In genomic region chr3:141478139-141478538, GRCh38 we compare ENCODE assay signal across 20 cellular contexts.
"Had no signal": no experiment of that assay in that cellular context is flagged by ENCODE, and none has a peak within 500 bp of the region (broad histone marks: within the 10 kb centered on the region; RNA-seq: fewer than 3 reads in every experiment).

No MANE protein-coding gene starts in this region.

- H3K4me3 Mint-ChIP-seq: naive thymus-derived CD4-positive, alpha-beta T cell; neural progenitor cell; stimulated activated effector memory CD8-positive, alpha-beta T cell treated with anti-CD3 and anti-CD28 coated beads, Interleukin-12 subunit alpha, Interleukin-12 subunit beta, amount 100 ng/mL, for 72 hours; stimulated activated naive CD8-positive, alpha-beta T cell treated with anti-CD3 and anti-CD28 coated beads, Interleukin-15, amount 100 ng/mL, for 72 hours had no signal

- H3K36me3 ChIP-seq: heart right ventricle, left ventricle myocardium inferior, lower lobe of right lung, neural progenitor cell, right lobe of liver had no signal

- H3K27ac Mint-ChIP-seq: neural progenitor cell; stimulated activated effector memory CD8-positive, alpha-beta T cell treated with anti-CD3 and anti-CD28 coated beads, Interleukin-12 subunit alpha, Interleukin-12 subunit beta, amount 100 ng/mL, for 72 hours had no signal

- H3K9me3 ChIP-seq: heart right ventricle, left ventricle myocardium inferior, lower lobe of right lung, psoas muscle, right lobe of liver had no signal

- H3K4me1 ChIP-seq: left ventricle myocardium inferior, lower lobe of right lung, neural progenitor cell, psoas muscle, right lobe of liver had no signal

- ATAC-seq: heart right ventricle; lower lobe of right lung; naive thymus-derived CD4-positive, alpha-beta T cell; psoas muscle; right lobe of liver; stimulated activated effector memory CD8-positive, alpha-beta T cell treated with anti-CD3 and anti-CD28 coated beads, Interleukin-12 subunit alpha, Interleukin-12 subunit beta, amount 100 ng/mL, for 72 hours; stimulated activated naive CD8-positive, alpha-beta T cell treated with anti-CD3 and anti-CD28 coated beads, Interleukin-15, amount 100 ng/mL, for 72 hours had no signal

- H3K36me3 Mint-ChIP-seq: neural progenitor cell had no signal

- H2AFZ ChIP-seq: neural progenitor cell had no signal

- H3K27ac ChIP-seq: coronary artery, heart right ventricle, left ventricle myocardium inferior, lower lobe of right lung, neural progenitor cell, psoas muscle, right lobe of liver had no signal

- H3K9me3 Mint-ChIP-seq: naive thymus-derived CD4-positive, alpha-beta T cell; neural progenitor cell; stimulated activated effector memory CD8-positive, alpha-beta T cell treated with anti-CD3 and anti-CD28 coated beads, Interleukin-12 subunit alpha, Interleukin-12 subunit beta, amount 100 ng/mL, for 72 hours had no signal

- H3K4me1 Mint-ChIP-seq: neural progenitor cell had no signal

- H3K4me2 ChIP-seq: neural progenitor cell had no signal

- H3K27me3 ChIP-seq: dorsolateral prefrontal cortex, neural progenitor cell, right lobe of liver had no signal

- DNase-seq: caudate nucleus; effector CD8-positive, alpha-beta T cell; heart right ventricle; kidney; left cardiac atrium; left ventricle myocardium inferior; lower lobe of right lung; mesendoderm; naive thymus-derived CD4-positive, alpha-beta T cell; psoas muscle; retina; right lobe of liver; stimulated activated CD4-positive, alpha-beta T cell treated with anti-CD3 and anti-CD28 coated beads, Interleukin-4, amount 100 ng/mL, for 1 hour; stimulated activated CD8-positive, alpha-beta memory T cell treated with anti-CD3 and anti-CD28 coated beads, Interleukin-4, amount 100 ng/mL, for 48 hours; stimulated activated naive CD8-positive, alpha-beta T cell treated with anti-CD3 and anti-CD28 coated beads, Interleukin-15, amount 100 ng/mL, for 72 hours; trophoblast cell had no signal

- H3K9ac ChIP-seq: neural progenitor cell had no signal

- H3K4me3 ChIP-seq: coronary artery, dorsolateral prefrontal cortex, heart right ventricle, left ventricle myocardium inferior, lower lobe of right lung, neural progenitor cell, psoas muscle, right lobe of liver had no signal
